Comparison of ENCODE assay signal across 15 cellular contexts in genomic region chr9:124384210-124384609, GRCh38. TPM values are rescaled to one million over a fixed set of nuclear protein-coding genes. Genes with fewer than 3 reads are reported as not detected.
A peak's percentile ranks its signal among the peaks of the same experiment; 100 is the strongest.
DNase-seq lines count a peak whose midpoint lies in the region; ATAC-seq and TF ChIP-seq lines count a peak whose summit lies in the region.
"Had no signal": no experiment of that assay in that cellular context is flagged by ENCODE, and none has a peak within 500 bp of the region (broad histone marks: within the 10 kb centered on the region; RNA-seq: fewer than 3 reads in every experiment).

No MANE protein-coding gene starts in this region.

- H3K9me3 ChIP-seq in neutrophil, result no peaks in the 10 kb centered on the region
- H3K9me3 ChIP-seq: BLaER1 treated with 17β-estradiol and CSF1 and Interleukin-3, amounts not matched to agents 10 nM and 100 nM had no signal

- peaks cover 75 to 78% of the 10 kb centered on the region in 2 experiments for H3K4me1 ChIP-seq in neutrophil (ENCODE audit: control insufficient read depth in 1 of 2, insufficient read depth in 1 of 2, low read depth in 1 of 2, low read length in 1 of 2)

- H3K27me3 ChIP-seq in HL-60 (ENCODE audit: insufficient read depth, poor library complexity, severe bottlenecking) (no peaks in the 10 kb centered on the region), neutrophil (no peaks in the 10 kb centered on the region)
- H3K27me3 ChIP-seq: BLaER1 treated with 17β-estradiol and CSF1 and Interleukin-3, amounts not matched to agents 10 nM and 100 nM had no signal

- peak overlapping the region; percentile 98 for H3K27ac ChIP-seq in HL-60 (replicated peaks)
- H3K27ac ChIP-seq in neutrophil, result peak overlapping the region; percentile 77
- H3K27ac ChIP-seq: BLaER1 treated with 17β-estradiol and CSF1 and Interleukin-3, amounts not matched to agents 10 nM and 100 nM had no signal

- ATAC-seq in left lobe of liver, result peak; percentile 7
- no peak for ATAC-seq in GM18519 (IDR thresholded peaks at IDR 0.05; ENCODE audit: low FRiP score, unreplicated experiment)
- ATAC-seq: CD8-positive, alpha-beta T cell; GM23338 had no signal

- H3K36me3 ChIP-seq in neutrophil, result no peaks in the 10 kb centered on the region

- H3K4me3 ChIP-seq in HL-60 (replicated peaks; ENCODE audit: insufficient read depth, low read length), result peak overlapping the region; percentile 47
- H3K4me3 ChIP-seq in neutrophil (ENCODE audit: low read depth in 1 of 2, low read length in 1 of 2), result no peak overlapping the region
- H3K4me3 ChIP-seq: BLaER1 treated with 17β-estradiol and CSF1 and Interleukin-3, amounts not matched to agents 10 nM and 100 nM; GM23338 had no signal

- TF ChIP-seq CTCF in HL-60 (IDR thresholded peaks at IDR 0.05; ENCODE audit: insufficient read depth, low read length), result no peak
- TF ChIP-seq CTCF in neutrophil (IDR thresholded peaks at IDR 0.05), result no peak

- DNase-seq in HL-60 (ENCODE audit: low read depth in 1 of 2, low spot score in 1 of 2) (no peak), NCI-H2029 (lab: John Stamatoyannopoulos, UW) (peak; percentile 48), left lobe of liver (ENCODE audit: low spot score) (no peak), NCI-H524 treated with DMSO at 0.1 percent for 48 hours (lab: John Stamatoyannopoulos, UW) (no peak), NCI-H2171 treated with DMSO at 0.1 percent for 48 hours (lab: John Stamatoyannopoulos, UW) (no peak)
- DNase-seq: Calu3; CD8-positive, alpha-beta T cell; DMS79 treated with DMSO at 0.1 percent for 48 hours; GF-D8; HCEC 1CT; IMR-90 had no signal

RNA-seq across cellular contexts. Expression of gene PSMB7, which starts 31.0 kb away (rescaled TPM):
- 86.0 TPM for total RNA-seq in left lobe of liver
